8 cellular contexts compared by ENCODE assay signal in the genomic region with DNA sequence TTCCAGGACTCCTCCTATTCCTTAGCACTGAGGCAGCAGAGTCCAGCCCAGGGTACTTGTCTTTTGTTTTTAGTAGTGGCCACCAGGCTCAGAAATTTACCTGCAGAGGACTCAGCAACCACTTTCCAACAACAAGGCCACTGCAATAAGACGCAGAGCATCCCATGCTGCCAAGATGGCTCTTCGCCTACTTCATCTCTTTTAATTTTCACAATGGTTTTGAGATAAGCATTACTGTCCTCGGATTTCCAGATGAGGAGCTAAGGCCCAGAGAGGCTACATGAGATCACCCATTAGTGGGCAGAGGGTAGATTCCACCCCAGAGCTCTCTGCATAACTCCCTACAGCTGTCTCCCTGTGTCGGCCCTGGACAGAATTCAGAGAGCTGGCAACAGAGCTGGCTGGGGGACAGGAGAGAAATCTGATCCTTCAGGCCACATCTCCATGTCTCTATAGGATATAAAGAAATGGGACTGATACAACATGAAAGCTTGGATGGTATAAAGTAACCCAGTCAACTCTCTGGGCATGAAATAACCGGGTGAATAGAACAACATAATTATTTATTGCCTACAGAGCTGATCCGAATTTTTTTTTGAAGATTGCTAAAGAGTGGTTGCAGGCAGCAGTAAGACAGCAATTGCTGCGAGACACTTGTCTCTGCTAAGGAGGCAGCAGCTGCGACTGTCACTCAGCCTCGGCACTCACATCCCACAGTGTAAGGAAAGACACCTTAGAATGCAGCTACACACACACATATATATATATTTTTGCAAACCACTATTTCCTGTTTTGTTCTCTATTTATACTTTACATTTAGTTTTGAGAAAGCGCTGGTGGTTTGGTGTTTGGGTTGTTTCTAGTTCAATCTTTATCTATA.
DNase-seq lines count a peak whose midpoint lies in the region; ATAC-seq lines count a peak whose summit lies in the region.

No MANE protein-coding gene starts in this region.

- ATAC-seq in HG03280 (IDR thresholded peaks at IDR 0.05; ENCODE audit: unreplicated experiment) (peak; percentile 65), GM21717 (IDR thresholded peaks at IDR 0.05; ENCODE audit: unreplicated experiment) (no peak)

- peak overlapping the region; percentile 54 for H3K4me3 Mint-ChIP-seq in stimulated activated naive CD8-positive, alpha-beta T cell treated with anti-CD3 and anti-CD28 coated beads, Interleukin-15, Interleukin-2, amounts not matched to agents 100 ng/mL and 50 ng/mL, for 24 hours

- H3K27ac Mint-ChIP-seq in stimulated activated naive CD8-positive, alpha-beta T cell treated with anti-CD3 and anti-CD28 coated beads, Interleukin-15, Interleukin-2, amounts not matched to agents 100 ng/mL and 50 ng/mL, for 24 hours: peak overlapping the region; percentile 47

- DNase-seq in activated gamma-delta T cell treated with Interleukin-2 at 50 U/mL for 16 hours (peak; percentile 58), activated gamma-delta T cell (lab: John Stamatoyannopoulos, UW) (no peak), activated T-helper 1 cell treated with Interleukin-2 at 50 U/mL for 16 hours (ENCODE audit: low read depth) (peak; percentile 31), SIG-M5 (lab: John Stamatoyannopoulos, UW) (no peak), COLO829 (ENCODE audit: low spot score) (no peak)

- no peaks in the 10 kb centered on the region for H3K36me3 Mint-ChIP-seq in stimulated activated naive CD8-positive, alpha-beta T cell treated with anti-CD3 and anti-CD28 coated beads, Interleukin-15, Interleukin-2, amounts not matched to agents 100 ng/mL and 50 ng/mL, for 24 hours (ENCODE audit: low read depth)

- H3K9me3 Mint-ChIP-seq in stimulated activated naive CD8-positive, alpha-beta T cell treated with anti-CD3 and anti-CD28 coated beads, Interleukin-15, Interleukin-2, amounts not matched to agents 100 ng/mL and 50 ng/mL, for 24 hours: no peaks in the 10 kb centered on the region

- H3K4me1 Mint-ChIP-seq in stimulated activated naive CD8-positive, alpha-beta T cell treated with anti-CD3 and anti-CD28 coated beads, Interleukin-15, Interleukin-2, amounts not matched to agents 100 ng/mL and 50 ng/mL, for 24 hours (ENCODE audit: low read depth): peaks cover 80% of the 10 kb centered on the region

- H3K27me3 Mint-ChIP-seq in stimulated activated naive CD8-positive, alpha-beta T cell treated with anti-CD3 and anti-CD28 coated beads, Interleukin-15, Interleukin-2, amounts not matched to agents 100 ng/mL and 50 ng/mL, for 24 hours: no peaks in the 10 kb centered on the region

Comparison
In these comparisons a context has a peak if more than half of its experiments do, and no peak if none do; other contexts are left out.
1. DNase-seq: peak in activated gamma-delta T cell treated with Interleukin-2 at 50 U/mL for 16 hours (single experiment) and activated T-helper 1 cell treated with Interleukin-2 at 50 U/mL for 16 hours (single experiment); none in activated gamma-delta T cell (single experiment), SIG-M5 (single experiment) and COLO829 (single experiment).